6 cellular contexts compared by ENCODE assay signal in genomic region chr3:50365842-50366220, GRCh38. TPM values are rescaled to one million over a fixed set of nuclear protein-coding genes. Genes with fewer than 3 reads are reported as not detected.
DNase-seq lines count a peak whose midpoint lies in the region; ATAC-seq and TF ChIP-seq lines count a peak whose summit lies in the region.

No MANE protein-coding gene starts in this region.

- TF ChIP-seq CTCF in endothelial cell (IDR thresholded peaks at IDR 0.05; ENCODE audit: unreplicated experiment) (no peak), suprapubic skin (IDR thresholded peaks at IDR 0.05) (no peak)

- H3K4me1 ChIP-seq in suprapubic skin = peaks cover 23% of the 10 kb centered on the region

- peak overlapping the region; percentile 72 for H3K4me3 ChIP-seq in suprapubic skin

- no peak for TF ChIP-seq POLR2A in suprapubic skin (IDR thresholded peaks at IDR 0.05)

- no peak for DNase-seq in activated CD4-positive, alpha-beta T cell treated with anti-CD3 and anti-CD28 coated beads, Interleukin-2, amount 10 ng/mL, durations not matched to agents 7 days and 5 days
- DNase-seq in activated CD4-positive, alpha-beta T cell treated with anti-CD3 and anti-CD28 coated beads, Interleukin-2, amount 50 U/mL, for 1 hour = no peak
- DNase-seq in endothelial cell (ENCODE audit: low spot score) = no peak
- no peak for DNase-seq in suprapubic skin (ENCODE audit: low spot score in 2 of 2)
- no peak for DNase-seq in T-helper 9 cell

- WGBS in suprapubic skin = 79% methylated on average over 5 of the region's 5 CpGs

- CTCF ChIA-PET in activated CD4-positive, alpha-beta T cell treated with anti-CD3 and anti-CD28 coated beads, Interleukin-2, amount 10 ng/mL, durations not matched to agents 7 days and 5 days (lab: Charles Lee) = interaction anchor here (1.0 to 1.1 kb wide), 3 partner anchors 9 to 226 kb away, joined by 3 to 4 read pairs (median 3); no protein-coding TSS in a partner anchor

- no peaks in the 10 kb centered on the region for H3K36me3 Mint-ChIP-seq in activated CD4-positive, alpha-beta T cell treated with anti-CD3 and anti-CD28 coated beads, Interleukin-2, amount 10 ng/mL, durations not matched to agents 7 days and 5 days (ENCODE audit: low read depth)
- H3K36me3 Mint-ChIP-seq in endothelial cell (ENCODE audit: low read depth, unreplicated experiment) = peaks cover 3% of the 10 kb centered on the region

- no peaks in the 10 kb centered on the region for H3K27me3 Mint-ChIP-seq in activated CD4-positive, alpha-beta T cell treated with anti-CD3 and anti-CD28 coated beads, Interleukin-2, amount 10 ng/mL, durations not matched to agents 7 days and 5 days
- H3K27me3 Mint-ChIP-seq in endothelial cell (ENCODE audit: unreplicated experiment) = peaks cover 8% of the 10 kb centered on the region

- ATAC-seq in GM21360 (IDR thresholded peaks at IDR 0.05; ENCODE audit: unreplicated experiment) = no peak

- peaks cover 13% of the 10 kb centered on the region for H3K4me1 Mint-ChIP-seq in activated CD4-positive, alpha-beta T cell treated with anti-CD3 and anti-CD28 coated beads, Interleukin-2, amount 10 ng/mL, durations not matched to agents 7 days and 5 days
- peaks cover 3% of the 10 kb centered on the region for H3K4me1 Mint-ChIP-seq in endothelial cell (ENCODE audit: unreplicated experiment)

- no peak overlapping the region for H3K27ac ChIP-seq in suprapubic skin

- no peaks in the 10 kb centered on the region for H3K36me3 ChIP-seq in suprapubic skin

- no peak for TF ChIP-seq EP300 in suprapubic skin (IDR thresholded peaks at IDR 0.05)

- H3K9me3 ChIP-seq in suprapubic skin = no peaks in the 10 kb centered on the region

- peak overlapping the region; percentile 92 for H3K27ac Mint-ChIP-seq in activated CD4-positive, alpha-beta T cell treated with anti-CD3 and anti-CD28 coated beads, Interleukin-2, amount 10 ng/mL, durations not matched to agents 7 days and 5 days
- H3K27ac Mint-ChIP-seq in endothelial cell (ENCODE audit: unreplicated experiment) = no peak overlapping the region

- no peaks in the 10 kb centered on the region for H3K9me3 Mint-ChIP-seq in activated CD4-positive, alpha-beta T cell treated with anti-CD3 and anti-CD28 coated beads, Interleukin-2, amount 10 ng/mL, durations not matched to agents 7 days and 5 days
- H3K9me3 Mint-ChIP-seq in endothelial cell (ENCODE audit: unreplicated experiment) = no peaks in the 10 kb centered on the region

- POLR2A ChIA-PET in activated CD4-positive, alpha-beta T cell treated with anti-CD3 and anti-CD28 coated beads, Interleukin-2, amount 10 ng/mL, durations not matched to agents 7 days and 5 days (lab: Charles Lee) = interaction anchor here (0.6 to 1.0 kb wide), 2 partner anchors 15 to 660 kb away, joined by 3 to 9 read pairs; partner anchors contain the start of genes CYB561D2 and NPRL2

- peak overlapping the region; percentile 76 for H3K4me3 Mint-ChIP-seq in activated CD4-positive, alpha-beta T cell treated with anti-CD3 and anti-CD28 coated beads, Interleukin-2, amount 10 ng/mL, durations not matched to agents 7 days and 5 days
- peak overlapping the region; percentile 65 for H3K4me3 Mint-ChIP-seq in endothelial cell (ENCODE audit: unreplicated experiment)

- no peaks in the 10 kb centered on the region for H3K27me3 ChIP-seq in suprapubic skin

RNA-seq across cellular contexts. Expression of gene TMEM115, which starts 6.5 kb away (rescaled TPM):
- total RNA-seq in activated CD4-positive, alpha-beta T cell treated with anti-CD3 and anti-CD28 coated beads, Interleukin-2, amount 10 ng/mL, durations not matched to agents 7 days and 5 days = 10 to 100 TPM; 17.5 to 19.2 TPM
- total RNA-seq in endothelial cell (ENCODE audit: unreplicated experiment) = 44.9 TPM
- total RNA-seq in suprapubic skin = 10 to 100 TPM; 60.7 to 85.3 (median 70.2) TPM

RNA-seq across cellular contexts. Expression of gene CYB561D2, which starts 15.2 kb away (rescaled TPM):
- total RNA-seq in activated CD4-positive, alpha-beta T cell treated with anti-CD3 and anti-CD28 coated beads, Interleukin-2, amount 10 ng/mL, durations not matched to agents 7 days and 5 days = 10 to 100 TPM; 35.3 to 40.9 TPM
- 5.5 TPM for total RNA-seq in endothelial cell (ENCODE audit: unreplicated experiment)
- 10 to 100 TPM; 12.8 to 29.8 (median 17.9) TPM for total RNA-seq in suprapubic skin

RNA-seq across cellular contexts. Expression of gene NPRL2, which starts 15.3 kb away (rescaled TPM):
- 10 to 100 TPM; 40.8 to 46.5 TPM for total RNA-seq in activated CD4-positive, alpha-beta T cell treated with anti-CD3 and anti-CD28 coated beads, Interleukin-2, amount 10 ng/mL, durations not matched to agents 7 days and 5 days
- total RNA-seq in endothelial cell (ENCODE audit: unreplicated experiment) (18.0 TPM), suprapubic skin (10 to 100 TPM; 16.5 to 35.6 (median 26.0) TPM)

RNA-seq across cellular contexts. Expression of gene ZMYND10, which starts 20.3 kb away (rescaled TPM):
- total RNA-seq in activated CD4-positive, alpha-beta T cell treated with anti-CD3 and anti-CD28 coated beads, Interleukin-2, amount 10 ng/mL, durations not matched to agents 7 days and 5 days = 1 to 10 TPM; 3.5 to 3.6 TPM
- total RNA-seq in endothelial cell (ENCODE audit: unreplicated experiment) = not detected
- 1 to 10 TPM in 3 of 4 donors, not detected in 1; 1.6 to 4.7 (median 1.9) TPM for total RNA-seq in suprapubic skin

RNA-seq across cellular contexts. Expression of gene RASSF1, which starts 25.2 kb away (rescaled TPM):
- total RNA-seq in activated CD4-positive, alpha-beta T cell treated with anti-CD3 and anti-CD28 coated beads, Interleukin-2, amount 10 ng/mL, durations not matched to agents 7 days and 5 days = 100 to 1,000 TPM in 1 of 2 experiments, 10 to 100 TPM in 1; 88.3 to 122 TPM
- total RNA-seq in endothelial cell (ENCODE audit: unreplicated experiment) = 14.8 TPM
- 10 to 100 TPM; 33.9 to 63.3 (median 39.7) TPM for total RNA-seq in suprapubic skin
